Comparison of ENCODE assay signal across 29 cellular contexts in the genomic region with DNA sequence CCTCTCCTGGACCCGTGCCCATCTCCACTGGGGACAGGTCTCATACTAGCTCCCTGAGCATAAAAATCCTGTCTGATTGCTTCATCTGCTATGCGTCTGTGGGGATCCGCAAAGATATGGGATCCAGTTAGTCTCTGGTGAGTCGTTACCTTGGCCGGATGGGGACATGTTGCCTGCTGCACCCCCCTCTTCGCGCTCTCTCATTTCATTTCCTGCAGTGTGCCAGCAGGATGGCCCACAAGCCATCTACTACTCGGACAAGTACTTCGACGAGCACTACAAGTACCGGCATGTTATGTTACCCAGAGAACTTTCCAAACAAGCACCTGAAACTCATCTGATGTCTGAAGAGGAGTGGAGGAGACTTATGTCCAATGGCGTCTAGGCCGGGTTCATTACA.
"Had no signal": no experiment of that assay in that cellular context is flagged by ENCODE, and none has a peak within 500 bp of the region (broad histone marks: within the 10 kb centered on the region; RNA-seq: fewer than 3 reads in every experiment).

No MANE protein-coding gene starts in this region.

- ATAC-seq: activated CD8-positive, alpha-beta T cell treated with anti-CD3 and anti-CD28 coated beads, Interleukin-2, amount 10 ng/mL, durations not matched to agents 7 days and 5 days; PC-3 had no signal

- H3K4me1 ChIP-seq: ascending aorta, Peyer's patch, SJSA1 had no signal

- DNase-seq: activated CD4-positive, alpha-beta T cell treated with anti-CD3 and anti-CD28 coated beads, Interleukin-2, amount 10 ng/mL, durations not matched to agents 24 days and 14 days; activated CD4-positive, alpha-beta T cell treated with anti-CD3 and anti-CD28 coated beads, Interleukin-2, amount 50 U/mL, for 4 hours; activated CD8-positive, alpha-beta T cell treated with anti-CD3 and anti-CD28 coated beads, Interleukin-2, amount 10 ng/mL, durations not matched to agents 7 days and 5 days; activated gamma-delta T cell; activated naive CD4-positive, alpha-beta T cell treated with Interleukin-2 at 50 U/mL for 16 hours; activated naive CD8-positive, alpha-beta T cell treated with anti-CD3 and anti-CD28 coated beads, Interleukin-2, amount 10 ng/mL, durations not matched to agents 7 days and 5 days; activated T-cell treated with anti-CD3 and anti-CD28 coated beads, Interleukin-2, amount 50 U/mL, for 24 hours; amygdala; cerebellar nuclear complex; Kasumi-1; KG1; NCI-H1092 treated with DMSO at 0.1 percent for 48 hours; NCI-H1417; NCI-H146; NCI-H187; NCI-H2029 treated with DMSO at 0.1 percent for 48 hours; NCI-H2107; NCI-H226; NCI-H446 treated with DMSO at 0.1 percent for 48 hours; NCI-H526; NCI-H748 treated with DMSO at 0.1 percent for 48 hours; NK-92 treated with Interleukin-12 subunit alpha and Interleukin-12 subunit beta, amount 100 ng/mL, for 24 hours; PC-3; Peyer's patch; RPMI8226; SHP77 treated with DMSO at 0.1 percent for 48 hours; SK-N-SH had no signal

- H3K27ac ChIP-seq: ascending aorta, Peyer's patch, SJSA1 had no signal

- H3K9me3 ChIP-seq: Peyer's patch, SJSA1, SK-N-SH had no signal

- H3K4me3 ChIP-seq: ascending aorta, Peyer's patch, SJSA1 had no signal

- H3K36me3 ChIP-seq: ascending aorta, Peyer's patch, SJSA1 had no signal

- H3K27me3 ChIP-seq: ascending aorta, Peyer's patch, SJSA1 had no signal
